In the genomic region with DNA sequence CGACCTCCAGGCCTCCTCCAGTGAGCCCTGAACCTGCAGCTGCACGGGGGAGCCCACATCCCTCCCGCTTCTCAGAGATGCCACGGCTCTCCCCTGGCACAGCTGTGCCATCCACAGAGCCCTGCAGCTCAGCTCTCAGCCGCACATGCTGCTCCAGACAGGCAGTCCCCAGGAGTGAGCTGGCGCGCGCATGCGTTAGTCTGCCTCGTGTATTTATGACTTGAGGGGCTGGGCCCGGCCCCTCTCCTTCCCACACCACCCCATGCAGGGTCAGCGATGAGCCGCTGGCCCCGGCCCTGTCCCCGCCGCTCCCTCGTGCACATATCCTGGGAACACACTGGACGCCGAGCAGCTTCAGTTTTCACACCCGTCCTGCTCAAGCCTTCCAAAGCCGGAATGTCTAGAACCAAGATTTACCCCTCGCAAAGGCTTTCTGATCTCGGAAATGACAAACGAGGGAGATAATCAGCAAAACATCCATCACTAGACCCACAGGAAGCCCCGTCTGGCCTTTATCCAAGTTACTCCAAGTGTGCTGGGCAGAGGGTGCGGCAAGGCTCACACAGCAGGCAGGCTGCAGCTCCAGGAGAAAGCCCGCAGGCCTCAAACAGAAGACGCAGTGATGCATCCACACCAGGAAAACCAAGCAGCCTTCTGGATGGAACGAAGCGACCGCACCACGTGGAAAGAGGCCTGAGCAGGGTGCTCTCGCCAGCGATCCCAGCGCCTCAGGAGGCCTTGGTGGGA, we compare ENCODE assay signal across 1 cellular context.
A peak's percentile ranks its signal among the peaks of the same experiment; 100 is the strongest.
TF ChIP-seq lines count a peak whose summit lies in the region.

No MANE protein-coding gene starts in this region.

TF ChIP-seq in K562, 482 proteins besides CTCF, POLR2A, EP300 and RAD21:
- no peak for TF ChIP-seq ZC3H11A (IDR thresholded peaks at IDR 0.05; ENCODE audit: low read depth, low read length)
- peak; percentile 34; the same call in 1 of the 2 replicates for TF ChIP-seq POLR2G (IDR thresholded peaks at IDR 0.05; ENCODE audit: low read depth, low read length)
